ENCODE assay signal across 18 cellular contexts in genomic region chr1:13728104-13728503, GRCh38. TPM values are rescaled to one million over a fixed set of nuclear protein-coding genes. Genes with fewer than 3 reads are reported as not detected.
DNase-seq lines count a peak whose midpoint lies in the region; ATAC-seq and TF ChIP-seq lines count a peak whose summit lies in the region.
"Had no signal": no experiment of that assay in that cellular context is flagged by ENCODE, and none has a peak within 500 bp of the region (broad histone marks: within the 10 kb centered on the region; RNA-seq: fewer than 3 reads in every experiment).

No MANE protein-coding gene starts in this region.

- no peak for ATAC-seq in activated CD8-positive, alpha-beta T cell treated with anti-CD3 and anti-CD28 coated beads for 36 hours
- no peak for ATAC-seq in activated CD8-positive, alpha-beta T cell treated with anti-CD3 and anti-CD28 coated beads, Interleukin-2, amount 10 ng/mL, durations not matched to agents 7 days and 5 days
- no peak for ATAC-seq in central memory CD8-positive, alpha-beta T cell (replicated peaks; ENCODE audit: extremely low read depth, poor library complexity, severe bottlenecking)
- ATAC-seq in GM21528 (IDR thresholded peaks at IDR 0.05; ENCODE audit: low FRiP score, unreplicated experiment) = no peak
- ATAC-seq in SK-N-SH treated with all-trans-retinoic acid at 6 μM for 48 hours = no peak
- ATAC-seq: activated CD4-positive, CD25-positive, alpha-beta regulatory T cell treated with anti-CD3 and anti-CD28 coated beads, Interleukin-2, amount 50 U/mL, for 24 hours; foreskin keratinocyte; left lobe of liver had no signal

- no peak overlapping the region for H3K4me3 ChIP-seq in spleen
- H3K4me3 ChIP-seq: HAP-1, prostate gland, smooth muscle cell, stomach had no signal

- no peak overlapping the region for H3K4me3 Mint-ChIP-seq in activated CD8-positive, alpha-beta T cell treated with anti-CD3 and anti-CD28 coated beads for 36 hours
- no peak overlapping the region for H3K4me3 Mint-ChIP-seq in activated CD8-positive, alpha-beta T cell treated with anti-CD3 and anti-CD28 coated beads, Interleukin-2, amount 10 ng/mL, durations not matched to agents 7 days and 5 days
- H3K4me3 Mint-ChIP-seq in central memory CD8-positive, alpha-beta T cell = no peak overlapping the region

- peaks cover 0 to 9% (median 0%) of the 10 kb centered on the region in 6 donors for H3K36me3 ChIP-seq in spleen
- H3K36me3 ChIP-seq: HAP-1, prostate gland had no signal

- peaks cover 7 to 99% (median 71%) of the 10 kb centered on the region in 6 donors for H3K4me1 ChIP-seq in spleen
- H3K4me1 ChIP-seq: HAP-1, prostate gland had no signal

- 58 to 75% (median 68%) methylated on average over 2 of the region's 2 CpGs for WGBS in spleen, 5 donors

- H3K27me3 ChIP-seq in spleen (replicated peaks in 1 of 7) = peaks cover 0 to 7% (median 0%) of the 10 kb centered on the region in 7 donors
- H3K27me3 ChIP-seq: foreskin keratinocyte, stomach had no signal

- H3K9me3 Mint-ChIP-seq in activated CD8-positive, alpha-beta T cell treated with anti-CD3 and anti-CD28 coated beads for 36 hours = no peaks in the 10 kb centered on the region
- H3K9me3 Mint-ChIP-seq in activated CD8-positive, alpha-beta T cell treated with anti-CD3 and anti-CD28 coated beads, Interleukin-2, amount 10 ng/mL, durations not matched to agents 7 days and 5 days (ENCODE audit: insufficient read depth) = no peaks in the 10 kb centered on the region
- no peaks in the 10 kb centered on the region for H3K9me3 Mint-ChIP-seq in central memory CD8-positive, alpha-beta T cell

- POLR2A ChIA-PET in activated CD8-positive, alpha-beta T cell treated with anti-CD3 and anti-CD28 coated beads for 36 hours (lab: Charles Lee) = interaction anchor here (0.6 to 0.7 kb wide), 2 partner anchors 9 to 54 kb away, joined by 3 read pairs; no protein-coding TSS in a partner anchor
- POLR2A ChIA-PET in activated CD8-positive, alpha-beta T cell treated with anti-CD3 and anti-CD28 coated beads, Interleukin-2, amount 10 ng/mL, durations not matched to agents 7 days and 5 days (lab: Charles Lee) = interaction anchor here (7.3 kb wide), 1 partner anchor 25 kb away, joined by 70 read pairs; no protein-coding TSS in a partner anchor

- no peak for TF ChIP-seq POLR2A in spleen (IDR thresholded peaks at IDR 0.05)

- DNase-seq in activated CD8-positive, alpha-beta T cell treated with anti-CD3 and anti-CD28 coated beads for 36 hours = no peak
- DNase-seq in activated CD8-positive, alpha-beta T cell treated with anti-CD3 and anti-CD28 coated beads, Interleukin-2, amount 10 ng/mL, durations not matched to agents 7 days and 5 days = no peak
- peak; percentile 83 for DNase-seq in NAMALWA (ENCODE audit: low spot score)
- no peak for DNase-seq in central memory CD8-positive, alpha-beta T cell (ENCODE audit: low spot score in 2 of 2)
- no peak for DNase-seq in spleen
- no peak for DNase-seq in dedifferentiated amniotic fluid mesenchymal stem cell (ENCODE audit: extremely low spot score)
- DNase-seq: cerebellar nuclear complex, foreskin keratinocyte, NCI-H1105 treated with DMSO at 0.1 percent for 48 hours, stomach, T-helper 2 cell had no signal

- CTCF ChIA-PET in activated CD8-positive, alpha-beta T cell treated with anti-CD3 and anti-CD28 coated beads for 36 hours (lab: Charles Lee) = interaction anchor here (1.0 to 2.1 kb wide), 4 partner anchors 9 to 62 kb away, joined by 3 to 9 read pairs (median 5); no protein-coding TSS in a partner anchor
- CTCF ChIA-PET in activated CD8-positive, alpha-beta T cell treated with anti-CD3 and anti-CD28 coated beads, Interleukin-2, amount 10 ng/mL, durations not matched to agents 7 days and 5 days (lab: Charles Lee) = interaction anchor here (1.2 to 7.0 kb wide), 4 partner anchors 23 to 63 kb away, joined by 4 to 148 read pairs (median 6); no protein-coding TSS in a partner anchor

- H3K27ac Mint-ChIP-seq in activated CD8-positive, alpha-beta T cell treated with anti-CD3 and anti-CD28 coated beads for 36 hours = peak overlapping the region; percentile 77
- no peak overlapping the region for H3K27ac Mint-ChIP-seq in activated CD8-positive, alpha-beta T cell treated with anti-CD3 and anti-CD28 coated beads, Interleukin-2, amount 10 ng/mL, durations not matched to agents 7 days and 5 days
- H3K27ac Mint-ChIP-seq in central memory CD8-positive, alpha-beta T cell (ENCODE audit: low read depth) = peak overlapping the region; percentile 93

- H3K4me1 Mint-ChIP-seq in activated CD8-positive, alpha-beta T cell treated with anti-CD3 and anti-CD28 coated beads for 36 hours (ENCODE audit: low read depth) = peaks cover 80% of the 10 kb centered on the region
- H3K4me1 Mint-ChIP-seq in activated CD8-positive, alpha-beta T cell treated with anti-CD3 and anti-CD28 coated beads, Interleukin-2, amount 10 ng/mL, durations not matched to agents 7 days and 5 days (ENCODE audit: low read depth) = peaks cover 71% of the 10 kb centered on the region
- H3K4me1 Mint-ChIP-seq in central memory CD8-positive, alpha-beta T cell = peaks cover 71% of the 10 kb centered on the region

- intact Hi-C loops in activated CD8-positive, alpha-beta T cell treated with anti-CD3 and anti-CD28 coated beads for 36 hours (cut with micrococcal nuclease) = no loop called here
- intact Hi-C loops in spleen (cut with DNase I; ENCODE audit: low total_unique reads) = no loop called here

- TF ChIP-seq CTCF in activated CD8-positive, alpha-beta T cell treated with anti-CD3 and anti-CD28 coated beads for 36 hours (IDR thresholded peaks at IDR 0.05) = no peak
- no peak for TF ChIP-seq CTCF in spleen (IDR thresholded peaks at IDR 0.05 in 8 of 11, conservative IDR thresholded peaks at IDR 0.05 in 3 of 11)

- H3K27me3 Mint-ChIP-seq in activated CD8-positive, alpha-beta T cell treated with anti-CD3 and anti-CD28 coated beads for 36 hours = no peaks in the 10 kb centered on the region
- no peaks in the 10 kb centered on the region for H3K27me3 Mint-ChIP-seq in activated CD8-positive, alpha-beta T cell treated with anti-CD3 and anti-CD28 coated beads, Interleukin-2, amount 10 ng/mL, durations not matched to agents 7 days and 5 days (ENCODE audit: low read depth)
- H3K27me3 Mint-ChIP-seq in central memory CD8-positive, alpha-beta T cell = no peaks in the 10 kb centered on the region

- peaks cover 16% of the 10 kb centered on the region for H3K36me3 Mint-ChIP-seq in activated CD8-positive, alpha-beta T cell treated with anti-CD3 and anti-CD28 coated beads for 36 hours (ENCODE audit: low read depth)
- H3K36me3 Mint-ChIP-seq in activated CD8-positive, alpha-beta T cell treated with anti-CD3 and anti-CD28 coated beads, Interleukin-2, amount 10 ng/mL, durations not matched to agents 7 days and 5 days (ENCODE audit: low read depth) = peaks cover 13% of the 10 kb centered on the region
- H3K36me3 Mint-ChIP-seq in central memory CD8-positive, alpha-beta T cell (ENCODE audit: insufficient read depth) = peaks cover 8% of the 10 kb centered on the region

- H3K9me3 ChIP-seq in spleen = no peaks in the 10 kb centered on the region
- H3K9me3 ChIP-seq: HAP-1, prostate gland, stomach had no signal

- H3K27ac ChIP-seq in spleen = peak overlapping the region in 5 of 8 donors; percentile 41 to 96 (median 91)
- H3K27ac ChIP-seq: foreskin keratinocyte, prostate gland, stomach had no signal

TF ChIP-seq in SK-N-SH treated with all-trans-retinoic acid at 6 μM for 48 hours, 23 proteins besides CTCF, POLR2A, EP300 and RAD21:
- TF ChIP-seq ISL1 (CRISPR knock-in tag; IDR thresholded peaks at IDR 0.05) (no peak), ZNF8 (CRISPR knock-in tag; IDR thresholded peaks at IDR 0.05) (no peak), ZNF565 (CRISPR knock-in tag; conservative IDR thresholded peaks at IDR 0.05; ENCODE audit: low read depth) (no peak), ARNTL (CRISPR knock-in tag; IDR thresholded peaks at IDR 0.05; ENCODE audit: borderline replicate concordance, low read depth) (no peak), ZC3H10 (CRISPR knock-in tag; IDR thresholded peaks at IDR 0.05) (no peak)
TF ChIP-seq in SK-N-SH treated with all-trans-retinoic acid at 6 μM for 48 hours: peak in this region for 0.

RNA-seq across cellular contexts. Expression of gene PRDM2, which starts 28.1 kb away (rescaled TPM):
- 10 to 100 TPM; 41.2 to 43.6 TPM for total RNA-seq in activated CD8-positive, alpha-beta T cell treated with anti-CD3 and anti-CD28 coated beads for 36 hours
- 10 to 100 TPM; 49.3 to 50.4 TPM for total RNA-seq in activated CD8-positive, alpha-beta T cell treated with anti-CD3 and anti-CD28 coated beads, Interleukin-2, amount 10 ng/mL, durations not matched to agents 7 days and 5 days
- total RNA-seq in spleen = 10 to 100 TPM; 54.7 to 75.7 (median 63.4) TPM
- 10 to 100 TPM; 12.0 to 17.5 (median 15.5) TPM for polyA plus RNA-seq in spleen
